Comparison of ENCODE assay signal across 17 cellular contexts in genomic region chrX:12378263-12378662, GRCh38.
"Had no signal": no experiment of that assay in that cellular context is flagged by ENCODE, and none has a peak within 500 bp of the region (broad histone marks: within the 10 kb centered on the region; RNA-seq: fewer than 3 reads in every experiment).

No MANE protein-coding gene starts in this region.

- H3K4me3 ChIP-seq: dorsolateral prefrontal cortex, heart right ventricle, lung, neural progenitor cell, ovary, right atrium auricular region had no signal

- H3K27me3 ChIP-seq: neural progenitor cell, ovary, right atrium auricular region had no signal

- H3K4me2 ChIP-seq: neural progenitor cell had no signal

- ATAC-seq: heart right ventricle; left ventricle myocardium superior; natural killer cell treated with Interleukin-12 subunit alpha and Interleukin-12 subunit beta and Interleukin-15 and Interleukin-18, amount 100 ng/mL, for 72 hours had no signal

- H3K9ac ChIP-seq: neural progenitor cell had no signal

- H3K9me3 ChIP-seq: heart right ventricle, ovary, right atrium auricular region had no signal

- H3K4me1 ChIP-seq: heart right ventricle, neural progenitor cell, right atrium auricular region had no signal

- H3K36me3 ChIP-seq: heart right ventricle, neural progenitor cell, ovary, right atrium auricular region had no signal

- DNase-seq: cortex of kidney; dorsolateral prefrontal cortex; effector CD8-positive, alpha-beta T cell; heart right ventricle; hypothalamus; islet precursor cell; left ventricle myocardium superior; mesenchymal stem cell; midbrain; ovary; small intestine; stimulated activated CD4-positive, alpha-beta T cell treated with anti-CD3 and anti-CD28 coated beads, Interleukin-12 subunit alpha, Interleukin-12 subunit beta, amount 100 ng/mL, for 4 hours; stimulated activated naive CD4-positive, alpha-beta T cell treated with Interleukin-2 at 50 U/mL for 16 hours had no signal

- H3K27ac ChIP-seq: dorsolateral prefrontal cortex, heart right ventricle, neural progenitor cell, ovary, right atrium auricular region had no signal

- H2AFZ ChIP-seq: neural progenitor cell had no signal
